19 cellular contexts compared by ENCODE assay signal in the genomic region with DNA sequence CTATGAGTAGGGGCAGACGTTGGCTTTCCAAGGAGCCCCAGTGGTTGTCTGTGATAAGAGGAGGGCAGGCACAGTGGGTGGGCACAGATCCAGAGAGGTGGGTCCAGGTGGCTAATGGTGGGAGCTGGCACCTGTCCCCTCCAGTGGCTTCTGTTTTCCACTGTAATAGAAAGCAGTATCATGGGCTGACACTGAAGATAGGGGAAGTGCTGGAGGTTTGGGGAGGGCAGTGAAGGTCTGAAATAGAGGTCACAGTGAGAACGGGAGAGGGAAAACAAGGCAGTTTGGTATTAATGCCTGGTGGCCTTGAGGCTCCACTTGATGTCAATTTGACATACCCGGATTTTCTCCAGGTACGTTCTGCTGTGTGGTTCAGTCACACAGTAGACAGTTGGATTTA. TPM values are rescaled to one million over a fixed set of nuclear protein-coding genes. Genes with fewer than 3 reads are reported as not detected.
DNase-seq lines count a peak whose midpoint lies in the region; ATAC-seq, FAIRE-seq and TF ChIP-seq lines count a peak whose summit lies in the region.
"Had no signal": no experiment of that assay in that cellular context is flagged by ENCODE, and none has a peak within 500 bp of the region (broad histone marks: within the 10 kb centered on the region; RNA-seq: fewer than 3 reads in every experiment).

No MANE protein-coding gene starts in this region.

- no peak overlapping the region for H3K4me2 ChIP-seq in H9 (ENCODE audit: insufficient read depth, insufficient read length, low read length)
- peak overlapping the region; percentile 11; the same call in 1 of the 2 replicates for H3K4me2 ChIP-seq in OCI-LY7 (ENCODE audit: low read length)
- no peak overlapping the region for H3K4me2 ChIP-seq in K562 (ENCODE audit: insufficient read depth, low read length)
- H3K4me2 ChIP-seq: BLaER1 had no signal

- no peak overlapping the region for H3T11ph ChIP-seq in H9 (ENCODE audit: low read length)

- CTCF ChIA-PET in OCI-LY7 (lab: Charles Lee; ENCODE audit: unreplicated experiment) (interaction anchor here (1.0 kb wide), 1 partner anchor 18 kb away, joined by 3 read pairs; no protein-coding TSS in a partner anchor), K562 (lab: Yijun Ruan, JAX; ENCODE audit: low intra/inter-chr PET ratio) (no interaction called here)

- H3K56ac ChIP-seq in H9 (ENCODE audit: insufficient read length, low read depth, low read length): no peak overlapping the region

- TF ChIP-seq EP300 in K562 (IDR thresholded peaks at IDR 0.05; ENCODE audit: low read length) (no peak), gastroesophageal sphincter (IDR thresholded peaks at IDR 0.05) (no peak)

- H4K8ac ChIP-seq in H9 (replicated peaks; ENCODE audit: insufficient read length, low read depth, low read length): no peak overlapping the region

- H3K4me1 Mint-ChIP-seq in H9: no peaks in the 10 kb centered on the region
- H3K4me1 Mint-ChIP-seq: CD14-positive monocyte; CD4-positive, alpha-beta memory T cell had no signal

- TF ChIP-seq CTCF in H9 (conservative IDR thresholded peaks at IDR 0.05) (no peak), OCI-LY7 (conservative IDR thresholded peaks at IDR 0.05; ENCODE audit: low read length) (no peak), K562 (IDR thresholded peaks at IDR 0.05 in 2 of 3, conservative IDR thresholded peaks at IDR 0.05 in 1 of 3; ENCODE audit: insufficient read depth in 2 of 3, low read depth in 1 of 3, low read length in 3 of 3) (no peak), gastroesophageal sphincter (IDR thresholded peaks at IDR 0.05) (no peak)

- POLR2A ChIA-PET in OCI-LY7 (lab: Charles Lee) (interaction anchor here (0.5 to 2.6 kb wide), 4 partner anchors 11 to 181 kb away, joined by 3 to 16 read pairs (median 4); a partner anchor contains a TSS), K562 (lab: Yijun Ruan, JAX) (interaction anchor here (0.6 to 1.0 kb wide), 2 partner anchors 10 to 181 kb away, joined by 4 read pairs; a partner anchor contains a TSS)

- H2BK5ac ChIP-seq in H9 (ENCODE audit: insufficient read length, low read length): no peak overlapping the region

- H3K18ac ChIP-seq in H9 (ENCODE audit: insufficient read length, low read depth, low read length): no peak overlapping the region

- no peak overlapping the region for H4K91ac ChIP-seq in H9 (ENCODE audit: insufficient read length, low read depth, low read length)

- no peak for ATAC-seq in K562
- no peak for ATAC-seq in gastroesophageal sphincter
- no peak for ATAC-seq in esophagus mucosa

- in situ Hi-C loops in K562 (cut with MboI): no loop called here

- H3K9ac ChIP-seq in H9 (ENCODE audit: extremely low read depth, insufficient read length, low read length) (no peak overlapping the region), K562 (ENCODE audit: insufficient read depth in 1 of 2, low read depth in 2 of 2, low read length in 2 of 2) (peak overlapping the region in 1 of 2 experiments; percentile 32; a peak in 1 of 4 replicates)
- H3K9ac ChIP-seq: BLaER1 had no signal

- H3K9me3 ChIP-seq in H9 (ENCODE audit: control insufficient read depth, low read depth, low read length): peaks cover 5% of the 10 kb centered on the region
- peaks cover 8% of the 10 kb centered on the region; the same call in 1 of the 2 replicates for H3K9me3 ChIP-seq in OCI-LY7 (ENCODE audit: low read length)
- no peaks in the 10 kb centered on the region for H3K9me3 ChIP-seq in K562 (replicated peaks; ENCODE audit: control insufficient read depth, insufficient read depth, low read depth, low read length)
- H3K9me3 ChIP-seq in gastroesophageal sphincter: peaks cover 0 to 15% (median 0%) of the 10 kb centered on the region in 3 donors
- H3K9me3 ChIP-seq: HAP-1 had no signal

- no peak overlapping the region for H2BK12ac ChIP-seq in H9 (ENCODE audit: insufficient read length, low read depth, low read length)

- H3K27me3 ChIP-seq in H9 (ENCODE audit: insufficient read depth, low read length) (no peaks in the 10 kb centered on the region), K562 (ENCODE audit: control insufficient read depth in 2 of 2, insufficient read depth in 2 of 2, low read length in 2 of 2) (peaks cover 14 to 37% of the 10 kb centered on the region in 2 experiments), gastroesophageal sphincter (peaks cover 13% of the 10 kb centered on the region)
- H3K27me3 ChIP-seq: BLaER1 had no signal

- H3K4me3 ChIP-seq in OCI-LY7 (ENCODE audit: low read depth, low read length, poor library complexity, severe bottlenecking) (no peak overlapping the region), K562 (no peak overlapping the region), gastroesophageal sphincter (no peak overlapping the region)
- H3K4me3 ChIP-seq: BLaER1, HAP-1 had no signal

- no peak overlapping the region for H3K14ac ChIP-seq in H9 (ENCODE audit: insufficient read depth, low read length)

- DNase-seq in NCI-H1105 treated with DMSO at 0.1 percent for 48 hours (lab: John Stamatoyannopoulos, UW) (peak; percentile 17), NCI-H1105 (lab: John Stamatoyannopoulos, UW) (no peak), H9 (no peak), OCI-LY7 (ENCODE audit: low spot score) (no peak), K562 (ENCODE audit: extremely low read depth in 1 of 4, low spot score in 3 of 4) (no peak), medulla oblongata (ENCODE audit: extremely low spot score) (no peak)
- DNase-seq: 8988T; Calu3; CD4-positive, alpha-beta memory T cell; DMS79 treated with DMSO at 0.1 percent for 48 hours; IMR-90 had no signal

- H2BK120ac ChIP-seq in H9 (ENCODE audit: low read depth, low read length, poor library complexity, severe bottlenecking): peak overlapping the region; percentile 56

- H3K9me1 ChIP-seq in K562 (ENCODE audit: control insufficient read depth, insufficient read depth, low read length): no peaks in the 10 kb centered on the region

- no peak overlapping the region for H2BK15ac ChIP-seq in H9 (ENCODE audit: low read depth, low read length)

- no peak overlapping the region for H3K4ac ChIP-seq in H9 (ENCODE audit: low read depth, low read length)

- no peak for FAIRE-seq in K562 (lab: Jason Lieb, UNC)
- FAIRE-seq: H1, HTR-8/SVneo had no signal

- H3K4me1 ChIP-seq in H9 (ENCODE audit: insufficient read depth, low read length) (no peaks in the 10 kb centered on the region), OCI-LY7 (ENCODE audit: insufficient read depth, low read length, poor library complexity, severe bottlenecking) (peaks cover 53% of the 10 kb centered on the region), K562 (replicated peaks in 1 of 2; ENCODE audit: control insufficient read depth in 2 of 2, insufficient read depth in 2 of 2, low read length in 2 of 2) (peaks cover 7 to 18% of the 10 kb centered on the region in 2 experiments), gastroesophageal sphincter (no peaks in the 10 kb centered on the region)
- H3K4me1 ChIP-seq: HAP-1 had no signal

- H3K9me2 ChIP-seq in OCI-LY7 (ENCODE audit: insufficient read depth, low read length): no peaks in the 10 kb centered on the region

- H2BK20ac ChIP-seq in H9 (ENCODE audit: low read depth, low read length, poor library complexity, severe bottlenecking): peak overlapping the region; percentile 86

- H3K27ac ChIP-seq in H9 (ENCODE audit: insufficient read length, low read depth, low read length) (no peak overlapping the region), OCI-LY7 (ENCODE audit: low read depth, low read length, poor library complexity, severe bottlenecking) (no peak overlapping the region), K562 (ENCODE audit: extremely low read depth, low read depth, low read length) (no peak overlapping the region), gastroesophageal sphincter (no peak overlapping the region)
- H3K27ac ChIP-seq: BLaER1, HL-60 had no signal

- no TSS peak for BruUV-seq in OCI-LY7 (replicated peaks; lab: Mats Ljungman, UMichigan)
- BruUV-seq in K562 (replicated peaks; lab: Mats Ljungman, UMichigan): no TSS peak

- H4K5ac ChIP-seq in H9 (ENCODE audit: insufficient read length, low read depth, low read length): no peak overlapping the region

- H3K27me3 Mint-ChIP-seq in H9 (ENCODE audit: low read depth): peaks cover 1% of the 10 kb centered on the region

- H4K20me1 ChIP-seq in H9 (ENCODE audit: control insufficient read depth, insufficient read depth, insufficient read length) (no peaks in the 10 kb centered on the region), OCI-LY7 (ENCODE audit: insufficient read depth, low read length) (no peaks in the 10 kb centered on the region), K562 (replicated peaks; ENCODE audit: control insufficient read depth, insufficient read depth, low read length) (no peaks in the 10 kb centered on the region)
- H4K20me1 ChIP-seq: BLaER1 had no signal

- no peak overlapping the region for H3K4me3 Mint-ChIP-seq in H9
- H3K4me3 Mint-ChIP-seq: CD14-positive monocyte; CD4-positive, alpha-beta memory T cell had no signal

- H3K79me2 ChIP-seq in H9 (ENCODE audit: insufficient read depth, low read length) (no peaks in the 10 kb centered on the region), OCI-LY7 (ENCODE audit: insufficient read depth, low read depth, low read length) (no peaks in the 10 kb centered on the region), K562 (ENCODE audit: control insufficient read depth, insufficient read depth, low read length) (no peaks in the 10 kb centered on the region)

- peaks cover 4 to 10% (median 4%) of the 10 kb centered on the region in 3 experiments; a peak in 6 of 7 replicates for H3K36me3 Mint-ChIP-seq in H9 (ENCODE audit: insufficient read depth in 1 of 3, low read depth in 3 of 3)
- H3K36me3 Mint-ChIP-seq: CD4-positive, alpha-beta memory T cell had no signal

- no peak for TF ChIP-seq POLR2A in K562 (conservative IDR thresholded peaks at IDR 0.05)
- no peak for TF ChIP-seq POLR2A in gastroesophageal sphincter (IDR thresholded peaks at IDR 0.05)

- H3K36me3 ChIP-seq in OCI-LY7 (ENCODE audit: insufficient read depth, low read length) (no peaks in the 10 kb centered on the region; the same call in 1 of the 2 replicates), K562 (ENCODE audit: control insufficient read depth, insufficient read depth, low read length) (no peaks in the 10 kb centered on the region), gastroesophageal sphincter (no peaks in the 10 kb centered on the region)
- H3K36me3 ChIP-seq: BLaER1, HAP-1 had no signal

- intact Hi-C loops in OCI-LY7 (cut with micrococcal nuclease; ENCODE audit: unreplicated experiment) (no loop called here), K562 (cut with micrococcal nuclease) (no loop called here)

- H3K23me2 ChIP-seq in H9 (ENCODE audit: insufficient read length, low read depth, low read length, poor library complexity, severe bottlenecking): no peaks in the 10 kb centered on the region

- H2AK5ac ChIP-seq in H9 (ENCODE audit: insufficient read length, low read length): no peak overlapping the region

- WGBS in H9 (ENCODE audit: extremely low coverage, insufficient read length, low lambda C conversion rate): no CpG with 5 or more reads among the region's 4 CpGs
- WGBS in K562 (ENCODE audit: insufficient coverage, low coverage, missing lambda C conversion rate): 11% methylated on average over 4 of the region's 4 CpGs
- WGBS in gastroesophageal sphincter (ENCODE audit: low coverage in 1 of 2), 2 donors: 71 to 78% methylated on average over 3 to 4 of the region's 4 CpGs

- no peaks in the 10 kb centered on the region for H3K79me1 ChIP-seq in H9 (ENCODE audit: insufficient read depth, low read depth, low read length, poor library complexity, severe bottlenecking)

- no peak overlapping the region for H3K27ac Mint-ChIP-seq in H9
- H3K27ac Mint-ChIP-seq: CD14-positive monocyte; CD4-positive, alpha-beta memory T cell had no signal

- TF ChIP-seq RAD21 in K562 (CRISPR knock-in tag; conservative IDR thresholded peaks at IDR 0.05 in 1 of 2, IDR thresholded peaks at IDR 0.05 in 1 of 2): no peak

- no peak overlapping the region for H3K23ac ChIP-seq in H9 (ENCODE audit: insufficient read length, low read depth, low read length)

- peaks cover 13 to 19% of the 10 kb centered on the region in 2 experiments for H3K9me3 Mint-ChIP-seq in H9

- H2AFZ ChIP-seq in H9 (ENCODE audit: low read length) (no peak overlapping the region), OCI-LY7 (ENCODE audit: low read length) (peak overlapping the region; percentile 52), K562 (ENCODE audit: low read depth, low read length) (no peak overlapping the region)

RNA-seq across cellular contexts. Expression of a gene that starts 10.5 kb away (rescaled TPM):
- total RNA-seq in H9 (2021) (127 and 130 TPM in 2 replicates), OCI-LY7 (2022) (312 and 363 TPM in 2 replicates), K562 (2014; rRNA removed) (136 and 163 TPM in 2 replicates), K562 (2014; rRNA removed; fragmentation: Illumina TruSeq; extraction: Trizol) (133 and 142 TPM in 2 replicates), K562 (2015; rRNA removed; fragmentation: Illumina TruSeq; extraction: Trizol) (145 and 151 TPM in 2 replicates), K562 (2021) (137 and 139 TPM in 2 replicates), gastroesophageal sphincter (100 to 1,000 TPM in 2 of 4 donors, 10 to 100 TPM in 2; 56.5 to 136 (median 100) TPM), esophagus mucosa (73.5 TPM)
- 280 and 319 TPM in 2 replicates for total RNA-seq in OCI-LY7 (2014; rRNA removed; shearing (Covaris generic))
- 113 and 119 TPM in 2 replicates for total RNA-seq in K562 (2011; cell fraction: chromatin; rRNA removed; ENCODE audit: low replicate concordance)
- 126 TPM in 2 replicates for total RNA-seq in K562 (2011; cell fraction: nucleolus; rRNA removed)
- 204 and 291 TPM in 2 replicates for total RNA-seq in K562 (2011; cell fraction: nucleoplasm; rRNA removed)
- polyA plus RNA-seq in K562 (2011; rRNA removed) (148 and 164 TPM in 2 replicates), K562 (2014; fragmentation: Illumina TruSeq; extraction: Trizol) (146 and 156 TPM in 2 replicates), K562 (2014; fragmentation: Nextera tagmentation; extraction: Ambion mirVana) (10 to 100 TPM; 33.9 to 44.0 TPM), K562 (2014; rRNA removed) (101 and 125 TPM in 2 replicates)
- 93.6 and 158 TPM in 2 replicates for polyA plus RNA-seq in K562 (2011; cell fraction: cytosol; rRNA removed)
- polyA plus RNA-seq in K562 (2011; cell fraction: nucleus; rRNA removed): 77.6 and 108 TPM in 2 replicates
- polyA plus RNA-seq in K562 (2012): 111 and 153 TPM in 2 replicates
- polyA minus RNA-seq in K562 (2011; rRNA and poly(A)+ RNA removed): 135 and 149 TPM in 2 replicates
- polyA minus RNA-seq in K562 (2011; cell fraction: cytosol; rRNA and poly(A)+ RNA removed): 72.4 and 78.1 TPM in 2 replicates
- 27.7 and 54.0 TPM in 2 replicates for polyA minus RNA-seq in K562 (2011; cell fraction: nucleus; rRNA and poly(A)+ RNA removed)
